2 cellular contexts compared by ENCODE assay signal in the genomic region with DNA sequence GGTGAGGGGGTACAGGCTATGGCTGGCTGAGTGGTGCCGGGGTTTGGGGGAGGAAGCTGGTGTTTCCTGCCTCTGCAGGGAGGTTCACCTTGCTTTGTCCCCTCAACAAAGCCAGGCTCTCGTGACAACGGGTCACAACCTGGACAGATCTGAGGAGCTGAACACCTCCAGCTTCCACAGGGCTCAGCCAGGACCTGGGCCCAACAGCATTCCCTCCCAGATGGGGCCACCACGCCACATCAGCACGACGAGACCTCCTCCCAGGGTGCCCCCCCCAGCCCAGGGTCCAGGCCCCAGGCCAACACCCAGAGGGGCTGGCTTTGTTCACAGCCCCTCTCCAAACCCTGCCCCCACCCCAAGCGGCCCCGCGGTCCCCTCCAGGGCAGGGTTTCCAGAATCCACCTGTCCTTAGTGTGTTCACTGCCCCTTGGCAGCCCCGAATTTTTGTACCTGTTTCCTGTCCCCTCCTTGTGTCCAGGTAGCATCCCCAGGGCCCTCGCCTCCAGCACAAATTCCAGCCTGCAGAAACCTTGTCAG.
TF ChIP-seq lines count a peak whose summit lies in the region.

No MANE protein-coding gene starts in this region.

TF ChIP-seq in SK-N-SH, 30 proteins besides CTCF, POLR2A, EP300 and RAD21 (continued from another document):
- TF ChIP-seq, protein P1, sequence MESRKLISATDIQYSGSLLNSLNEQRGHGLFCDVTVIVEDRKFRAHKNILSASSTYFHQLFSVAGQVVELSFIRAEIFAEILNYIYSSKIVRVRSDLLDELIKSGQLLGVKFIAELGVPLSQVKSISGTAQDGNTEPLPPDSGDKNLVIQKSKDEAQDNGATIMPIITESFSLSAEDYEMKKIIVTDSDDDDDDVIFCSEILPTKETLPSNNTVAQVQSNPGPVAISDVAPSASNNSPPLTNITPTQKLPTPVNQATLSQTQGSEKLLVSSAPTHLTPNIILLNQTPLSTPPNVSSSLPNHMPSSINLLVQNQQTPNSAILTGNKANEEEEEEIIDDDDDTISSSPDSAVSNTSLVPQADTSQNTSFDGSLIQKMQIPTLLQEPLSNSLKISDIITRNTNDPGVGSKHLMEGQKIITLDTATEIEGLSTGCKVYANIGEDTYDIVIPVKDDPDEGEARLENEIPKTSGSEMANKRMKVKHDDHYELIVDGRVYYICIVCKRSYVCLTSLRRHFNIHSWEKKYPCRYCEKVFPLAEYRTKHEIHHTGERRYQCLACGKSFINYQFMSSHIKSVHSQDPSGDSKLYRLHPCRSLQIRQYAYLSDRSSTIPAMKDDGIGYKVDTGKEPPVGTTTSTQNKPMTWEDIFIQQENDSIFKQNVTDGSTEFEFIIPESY (IDR thresholded peaks at IDR 0.05; ENCODE audit: borderline replicate concordance, low read depth) = no peak
- TF ChIP-seq SIN3A (IDR thresholded peaks at IDR 0.05; ENCODE audit: borderline replicate concordance, low read depth, low read length) (no peak), MXI1 (IDR thresholded peaks at IDR 0.05; ENCODE audit: low read depth, low read length) (no peak)

TF ChIP-seq in SK-N-SH treated with all-trans-retinoic acid at 6 μM for 48 hours, 23 proteins besides CTCF, POLR2A, EP300 and RAD21 (continued from another document):
- TF ChIP-seq, protein P2, sequence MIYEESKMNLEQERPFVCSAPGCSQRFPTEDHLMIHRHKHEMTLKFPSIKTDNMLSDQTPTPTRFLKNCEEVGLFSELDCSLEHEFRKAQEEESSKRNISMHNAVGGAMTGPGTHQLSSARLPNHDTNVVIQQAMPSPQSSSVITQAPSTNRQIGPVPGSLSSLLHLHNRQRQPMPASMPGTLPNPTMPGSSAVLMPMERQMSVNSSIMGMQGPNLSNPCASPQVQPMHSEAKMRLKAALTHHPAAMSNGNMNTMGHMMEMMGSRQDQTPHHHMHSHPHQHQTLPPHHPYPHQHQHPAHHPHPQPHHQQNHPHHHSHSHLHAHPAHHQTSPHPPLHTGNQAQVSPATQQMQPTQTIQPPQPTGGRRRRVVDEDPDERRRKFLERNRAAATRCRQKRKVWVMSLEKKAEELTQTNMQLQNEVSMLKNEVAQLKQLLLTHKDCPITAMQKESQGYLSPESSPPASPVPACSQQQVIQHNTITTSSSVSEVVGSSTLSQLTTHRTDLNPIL (CRISPR knock-in tag; IDR thresholded peaks at IDR 0.05; ENCODE audit: low read depth) = no peak
- no peak for TF ChIP-seq TOX (CRISPR knock-in tag; IDR thresholded peaks at IDR 0.05; ENCODE audit: borderline replicate concordance)
- TF ChIP-seq, protein P3, sequence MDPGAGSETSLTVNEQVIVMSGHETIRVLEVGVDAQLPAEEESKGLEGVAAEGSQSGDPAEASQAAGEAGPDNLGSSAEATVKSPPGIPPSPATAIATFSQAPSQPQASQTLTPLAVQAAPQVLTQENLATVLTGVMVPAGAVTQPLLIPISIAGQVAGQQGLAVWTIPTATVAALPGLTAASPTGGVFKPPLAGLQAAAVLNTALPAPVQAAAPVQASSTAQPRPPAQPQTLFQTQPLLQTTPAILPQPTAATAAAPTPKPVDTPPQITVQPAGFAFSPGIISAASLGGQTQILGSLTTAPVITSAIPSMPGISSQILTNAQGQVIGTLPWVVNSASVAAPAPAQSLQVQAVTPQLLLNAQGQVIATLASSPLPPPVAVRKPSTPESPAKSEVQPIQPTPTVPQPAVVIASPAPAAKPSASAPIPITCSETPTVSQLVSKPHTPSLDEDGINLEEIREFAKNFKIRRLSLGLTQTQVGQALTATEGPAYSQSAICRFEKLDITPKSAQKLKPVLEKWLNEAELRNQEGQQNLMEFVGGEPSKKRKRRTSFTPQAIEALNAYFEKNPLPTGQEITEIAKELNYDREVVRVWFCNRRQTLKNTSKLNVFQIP (CRISPR knock-in tag; IDR thresholded peaks at IDR 0.05; ENCODE audit: borderline replicate concordance, low read depth) = no peak
